In genomic region chr19:47514869-47515588, GRCh38 we compare ENCODE assay signal across 1 cellular context.
A peak's percentile ranks its signal among the peaks of the same experiment; 100 is the strongest.
TF ChIP-seq lines count a peak whose summit lies in the region.

Gene NAPA, minus strand, starts transcription at chr19:47515063. Its CDS starts 123 bp downstream, at chr19:47514940.

TF ChIP-seq in GM23338, 12 proteins besides CTCF, POLR2A, EP300 and RAD21 (continued from another document):
- no peak for TF ChIP-seq ZNF462 (CRISPR knock-in tag; IDR thresholded peaks at IDR 0.05)
- TF ChIP-seq CREB1 (CRISPR knock-in tag; IDR thresholded peaks at IDR 0.05; ENCODE audit: low read depth) = peak; percentile 90
- TF ChIP-seq JUNB (IDR thresholded peaks at IDR 0.05; ENCODE audit: unreplicated experiment) = no peak
- 0 out of 2 replicates have a peak, but pooled peaks have one; percentile 17 for TF ChIP-seq ETS1 (IDR thresholded peaks at IDR 0.05)
